Comparison of ENCODE assay signal across 15 cellular contexts in the genomic region with DNA sequence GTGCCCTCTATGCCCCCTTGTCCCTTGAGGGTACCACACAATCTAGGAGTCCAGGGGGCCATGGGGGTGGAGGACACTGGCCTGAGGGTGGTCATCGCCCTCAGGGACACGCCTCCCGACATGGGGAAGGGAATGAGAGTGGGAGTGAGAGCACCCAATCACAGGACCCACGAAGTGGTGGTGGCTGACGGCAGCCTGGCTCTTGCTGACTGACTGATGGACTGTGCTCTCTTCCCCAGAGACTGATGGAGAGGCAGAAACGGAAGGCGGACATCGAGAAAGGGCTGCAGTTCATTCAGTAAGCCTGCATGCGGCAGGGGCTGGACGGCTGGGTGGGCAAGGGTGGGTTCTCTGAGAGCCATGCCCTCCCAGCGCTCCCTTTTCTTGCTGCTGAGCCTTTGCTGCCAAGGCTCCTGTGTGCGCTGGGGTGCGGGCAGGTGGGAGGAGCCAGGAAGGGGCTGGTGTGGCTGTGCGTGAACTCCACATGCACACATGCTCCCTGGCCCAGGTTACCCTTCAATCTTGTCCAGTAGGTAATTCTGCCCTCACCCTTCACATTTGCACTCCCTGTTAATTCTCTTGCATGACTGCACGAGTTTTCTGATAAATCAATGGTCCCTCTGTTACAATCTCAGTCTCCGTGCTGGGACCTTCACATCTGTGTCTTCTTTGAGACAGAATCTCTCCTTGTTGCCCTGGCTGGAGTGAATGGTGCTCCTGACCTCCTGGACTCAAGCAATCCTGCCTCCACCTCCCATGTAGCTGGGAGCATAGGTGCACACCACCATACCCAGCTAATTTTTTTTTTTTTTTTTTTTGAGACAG.
"Had no signal": no experiment of that assay in that cellular context is flagged by ENCODE, and none has a peak within 500 bp of the region (broad histone marks: within the 10 kb centered on the region; RNA-seq: fewer than 3 reads in every experiment).

No MANE protein-coding gene starts in this region.

- H3K27me3 ChIP-seq: neural progenitor cell, pancreas, tibial nerve had no signal

- DNase-seq: activated CD4-positive, CD25-positive, alpha-beta regulatory T cell treated with anti-CD3 and anti-CD28 coated beads, Interleukin-2, amount 50 U/mL, for 72 hours; activated CD8-positive, alpha-beta memory T cell treated with anti-CD3 and anti-CD28 coated beads, Interleukin-2, amount 10 ng/mL, durations not matched to agents 7 days and 5 days; activated naive CD4-positive, alpha-beta T cell treated with anti-CD3 and anti-CD28 coated beads for 36 hours; activated naive CD8-positive, alpha-beta T cell treated with anti-CD3 and anti-CD28 coated beads, Interleukin-2, amount 50 U/mL, for 24 hours; activated T-cell treated with anti-CD3 and anti-CD28 coated beads, Interleukin-2, amount 50 U/mL, for 1 hour; aorta; effector CD8-positive, alpha-beta T cell; left colon; midbrain; pancreas; stimulated activated CD4-positive, alpha-beta T cell treated with anti-CD3 and anti-CD28 coated beads, Interleukin-2, amount 100 ng/mL, for 48 hours; T1000 had no signal

- ATAC-seq: activated CD8-positive, alpha-beta memory T cell treated with anti-CD3 and anti-CD28 coated beads, Interleukin-2, amount 10 ng/mL, durations not matched to agents 7 days and 5 days; activated naive CD8-positive, alpha-beta T cell treated with anti-CD3 and anti-CD28 coated beads, Interleukin-2, amount 50 U/mL, for 24 hours; left colon; pancreas; stimulated activated memory B cell treated with anti-CD40 and anti-IgM and Interleukin-4, amounts not matched to agents 10 μg/mL and 1 μg/mL and 100 μg/mL, for 72 hours had no signal

- H3K9me3 ChIP-seq: pancreas, tibial nerve had no signal

- H3K4me3 ChIP-seq: neural progenitor cell, pancreas, tibial nerve had no signal

- H3K4me2 ChIP-seq: neural progenitor cell had no signal

- H3K36me3 ChIP-seq: neural progenitor cell had no signal

- H3K27ac ChIP-seq: neural progenitor cell, pancreas, tibial nerve had no signal

- H3K9ac ChIP-seq: neural progenitor cell had no signal

- H2AFZ ChIP-seq: neural progenitor cell had no signal

- H3K4me1 ChIP-seq: neural progenitor cell, pancreas, tibial nerve had no signal
